Comparison of ENCODE assay signal across 23 cellular contexts in the genomic region with DNA sequence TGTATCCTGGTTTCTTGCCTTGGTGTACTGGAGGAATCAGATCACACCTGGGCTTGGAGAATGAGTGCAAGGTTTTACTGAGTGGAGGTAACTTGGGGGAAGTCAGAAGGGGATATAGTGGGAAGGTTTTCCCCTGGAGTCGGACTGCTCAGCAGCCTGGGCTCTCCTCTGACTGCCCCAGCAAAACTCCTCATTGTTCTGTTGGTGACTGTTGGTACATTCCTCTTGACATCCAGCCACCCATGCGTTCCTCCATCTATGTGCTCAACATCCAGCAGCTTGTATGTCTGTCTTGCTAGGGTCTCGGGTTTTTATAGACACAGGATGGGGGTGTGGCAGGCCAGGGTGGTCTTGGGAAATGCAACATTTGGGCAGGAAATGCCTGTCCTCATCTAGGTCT.
"Had no signal": no experiment of that assay in that cellular context is flagged by ENCODE, and none has a peak within 500 bp of the region (broad histone marks: within the 10 kb centered on the region; RNA-seq: fewer than 3 reads in every experiment).

No MANE protein-coding gene starts in this region.

- H3K27ac Mint-ChIP-seq: IgD-negative memory B cell had no signal

- DNase-seq: Kasumi-1, MM.1S, NCI-H1092 treated with DMSO at 0.1 percent for 48 hours, NCI-H1436, NCI-H187, NCI-H2029, NCI-H2081 treated with DMSO at 0.1 percent for 48 hours, NCI-H2171, NCI-H226, NCI-H446, NCI-H510A, NCI-H524 treated with DMSO at 0.1 percent for 48 hours, NCI-H69, NCI-H774, Right ventricle myocardium superior, RPMI8226, SIG-M5 had no signal

- H3K4me3 ChIP-seq: K562, SJSA1, SK-N-MC had no signal

- H3K27ac ChIP-seq: KMS-11, SJSA1, SK-N-MC had no signal

- H3K27me3 ChIP-seq: SJSA1 had no signal

- ATAC-seq: K562 had no signal

- H3K4me1 ChIP-seq: SJSA1 had no signal

- H3K9ac ChIP-seq: KMS-11 had no signal

- H3K9me3 ChIP-seq: SJSA1 had no signal

- H3K9me3 Mint-ChIP-seq: IgD-negative memory B cell had no signal

- H3K36me3 Mint-ChIP-seq: IgD-negative memory B cell had no signal

- FAIRE-seq: K562, RCC 7860 had no signal

- H3K4me3 Mint-ChIP-seq: IgD-negative memory B cell had no signal

- H3K4me2 ChIP-seq: KMS-11 had no signal

- H3K36me3 ChIP-seq: SJSA1 had no signal
